In genomic region chr17:39632153-39632941, GRCh38 we compare ENCODE assay signal across 12 cellular contexts. TPM values are rescaled to one million over a fixed set of nuclear protein-coding genes. Genes with fewer than 3 reads are reported as not detected.
DNase-seq lines count a peak whose midpoint lies in the region; ATAC-seq and TF ChIP-seq lines count a peak whose summit lies in the region.
"Had no signal": no experiment of that assay in that cellular context is flagged by ENCODE, and none has a peak within 500 bp of the region (broad histone marks: within the 10 kb centered on the region; RNA-seq: fewer than 3 reads in every experiment).

No MANE protein-coding gene starts in this region.

- no peak for DNase-seq in activated CD4-positive, alpha-beta T cell treated with anti-CD3 and anti-CD28 coated beads for 36 hours
- no peak for DNase-seq in activated CD4-positive, alpha-beta T cell treated with anti-CD3 and anti-CD28 coated beads, Interleukin-2, amount 50 U/mL, for 48 hours
- DNase-seq in SK-MEL-5 (ENCODE audit: low read depth, low spot score): peak; percentile 71
- peak; percentile 84 for DNase-seq in medulla oblongata (ENCODE audit: extremely low spot score)
- peak in 1 of 2 donors; percentile 65 for DNase-seq in upper lobe of left lung
- DNase-seq in OCI-M2 (lab: John Stamatoyannopoulos, UW; ENCODE audit: unreplicated experiment): no peak
- DNase-seq: amniotic stem cell, Kasumi-1, naive B cell had no signal

- H3K9me3 Mint-ChIP-seq in activated CD4-positive, alpha-beta T cell treated with anti-CD3 and anti-CD28 coated beads for 36 hours (ENCODE audit: low read depth): no peaks in the 10 kb centered on the region
- no peaks in the 10 kb centered on the region for H3K9me3 Mint-ChIP-seq in activated T-helper 17 cell treated with anti-CD3 and anti-CD28 coated beads, Interleukin-2, amount 50 U/mL, for 72 hours
- H3K9me3 Mint-ChIP-seq: naive B cell had no signal

- no peaks in the 10 kb centered on the region for H3K36me3 Mint-ChIP-seq in activated CD4-positive, alpha-beta T cell treated with anti-CD3 and anti-CD28 coated beads for 36 hours (ENCODE audit: low read depth)
- H3K36me3 Mint-ChIP-seq in activated T-helper 17 cell treated with anti-CD3 and anti-CD28 coated beads, Interleukin-2, amount 50 U/mL, for 72 hours (ENCODE audit: low read depth): no peaks in the 10 kb centered on the region
- H3K36me3 Mint-ChIP-seq: naive B cell had no signal

- no peak for TF ChIP-seq EP300 in upper lobe of left lung (IDR thresholded peaks at IDR 0.05)

- TF ChIP-seq CTCF in upper lobe of left lung (IDR thresholded peaks at IDR 0.05): no peak

- peaks cover 17% of the 10 kb centered on the region for H3K27me3 Mint-ChIP-seq in activated CD4-positive, alpha-beta T cell treated with anti-CD3 and anti-CD28 coated beads for 36 hours
- peaks cover 15% of the 10 kb centered on the region for H3K27me3 Mint-ChIP-seq in activated T-helper 17 cell treated with anti-CD3 and anti-CD28 coated beads, Interleukin-2, amount 50 U/mL, for 72 hours

- no peaks in the 10 kb centered on the region for H3K36me3 ChIP-seq in upper lobe of left lung

- no peaks in the 10 kb centered on the region for H3K9me3 ChIP-seq in upper lobe of left lung

- no peak overlapping the region for H3K4me3 Mint-ChIP-seq in activated CD4-positive, alpha-beta T cell treated with anti-CD3 and anti-CD28 coated beads for 36 hours
- no peak overlapping the region for H3K4me3 Mint-ChIP-seq in activated T-helper 17 cell treated with anti-CD3 and anti-CD28 coated beads, Interleukin-2, amount 50 U/mL, for 72 hours

- peaks cover 13 to 49% (median 34%) of the 10 kb centered on the region in 4 donors for H3K4me1 ChIP-seq in upper lobe of left lung

- H3K27ac Mint-ChIP-seq in activated CD4-positive, alpha-beta T cell treated with anti-CD3 and anti-CD28 coated beads for 36 hours: peak overlapping the region; percentile 26
- H3K27ac Mint-ChIP-seq in activated T-helper 17 cell treated with anti-CD3 and anti-CD28 coated beads, Interleukin-2, amount 50 U/mL, for 72 hours: no peak overlapping the region

- in situ Hi-C loops in SK-MEL-5 (cut with HindIII; ENCODE audit: low pct_unique_long_range_greater_than_20kb, low sequenced_read_pairs): no loop called here

- H3K27ac ChIP-seq in upper lobe of left lung: peak overlapping the region; percentile 33 to 77 (median 49)

- H3K4me1 Mint-ChIP-seq in activated CD4-positive, alpha-beta T cell treated with anti-CD3 and anti-CD28 coated beads for 36 hours: peaks cover 20% of the 10 kb centered on the region
- H3K4me1 Mint-ChIP-seq in activated T-helper 17 cell treated with anti-CD3 and anti-CD28 coated beads, Interleukin-2, amount 50 U/mL, for 72 hours: no peaks in the 10 kb centered on the region

- whole genome bisulfite sequencing in upper lobe of left lung, 2 donors: 38 to 52% methylated on average over 8 to 13 of the region's 13 CpGs

- intact Hi-C loops in activated CD4-positive, alpha-beta T cell treated with anti-CD3 and anti-CD28 coated beads for 36 hours (cut with DNase I, micrococcal nuclease): loop anchor here in 1 of 2 experiments (10.0 kb wide), 1 partner anchor 398 kb away; no protein-coding TSS in a partner anchor

- peak in 1 of 4 donors; percentile 15 for TF ChIP-seq POLR2A in upper lobe of left lung (IDR thresholded peaks at IDR 0.05)

- H3K4me3 ChIP-seq in upper lobe of left lung: peak overlapping the region in 2 of 4 donors; percentile 15 to 16

- no peak for ATAC-seq in activated CD4-positive, alpha-beta T cell treated with anti-CD3 and anti-CD28 coated beads for 36 hours
- ATAC-seq in upper lobe of left lung (ENCODE audit: low FRiP score in 2 of 2) (no peak), HG02642 (IDR thresholded peaks at IDR 0.05; ENCODE audit: poor library complexity, unreplicated experiment) (no peak)
- no peak for ATAC-seq in activated T-helper 17 cell treated with anti-CD3 and anti-CD28 coated beads, Interleukin-2, amount 50 U/mL, for 72 hours (replicated peaks)

- H3K27me3 ChIP-seq in upper lobe of left lung: peaks cover 4 to 6% (median 5%) of the 10 kb centered on the region in 4 donors

- POLR2A ChIA-PET in activated CD4-positive, alpha-beta T cell treated with anti-CD3 and anti-CD28 coated beads for 36 hours (lab: Charles Lee): no interaction called here

- CTCF ChIA-PET in activated CD4-positive, alpha-beta T cell treated with anti-CD3 and anti-CD28 coated beads for 36 hours (lab: Charles Lee): interaction anchor here (0.5 to 11.1 kb wide), 8 partner anchors 11 to 421 kb away, joined by 3 to 181 read pairs (median 4); partner anchors contain the start of gene PNMT

RNA-seq across cellular contexts. Expression of gene STARD3, which starts 4.6 kb away (rescaled TPM):
- total RNA-seq in activated CD4-positive, alpha-beta T cell treated with anti-CD3 and anti-CD28 coated beads for 36 hours: 10 to 100 TPM; 46.8 to 77.9 TPM
- 21.2 and 32.9 TPM in 2 replicates for total RNA-seq in SK-MEL-5 (2014; rRNA removed; shearing (Covaris generic))
- polyA plus RNA-seq in SK-MEL-5 (2015; cell fraction: cytosol; rRNA removed): 127 and 138 TPM in 2 replicates
- polyA plus RNA-seq in SK-MEL-5 (2015; cell fraction: nucleus; rRNA removed): 182 and 250 TPM in 2 replicates
- 100 to 1,000 TPM in 2 of 6 donors, 10 to 100 TPM in 4; 27.5 to 315 (median 84.1) TPM for total RNA-seq in upper lobe of left lung
- total RNA-seq in activated T-helper 17 cell treated with anti-CD3 and anti-CD28 coated beads, Interleukin-2, amount 50 U/mL, for 72 hours: 10 to 100 TPM; 59.8 to 76.0 TPM

RNA-seq across cellular contexts. Expression of gene PPP1R1B, which starts 5.6 kb away (rescaled TPM):
- under 1 TPM in 1 of 2 experiments, not detected in 1; 0.18 TPM for total RNA-seq in activated CD4-positive, alpha-beta T cell treated with anti-CD3 and anti-CD28 coated beads for 36 hours
- total RNA-seq in SK-MEL-5 (2014; rRNA removed; shearing (Covaris generic)): 0.08 TPM in 1 of 2 replicates, not detected in the other
- polyA plus RNA-seq in SK-MEL-5 (2015; cell fraction: cytosol; rRNA removed): not detected in 2 replicates
- not detected in 2 replicates for polyA plus RNA-seq in SK-MEL-5 (2015; cell fraction: nucleus; rRNA removed)
- total RNA-seq in upper lobe of left lung: 10 to 100 TPM; 10.9 to 22.4 (median 13.8) TPM
- total RNA-seq in activated T-helper 17 cell treated with anti-CD3 and anti-CD28 coated beads, Interleukin-2, amount 50 U/mL, for 72 hours: not detected
- total RNA-seq: endothelial cell of umbilical vein had no signal
- polyA plus RNA-seq: endothelial cell of umbilical vein had no signal

RNA-seq across cellular contexts. Expression of gene NEUROD2, which starts 24.6 kb away (rescaled TPM):
- total RNA-seq in activated CD4-positive, alpha-beta T cell treated with anti-CD3 and anti-CD28 coated beads for 36 hours: not detected
- total RNA-seq in SK-MEL-5 (2014; rRNA removed; shearing (Covaris generic)): not detected in 2 replicates
- polyA plus RNA-seq in SK-MEL-5 (2015; cell fraction: cytosol; rRNA removed): not detected in 2 replicates
- polyA plus RNA-seq in SK-MEL-5 (2015; cell fraction: nucleus; rRNA removed): not detected in 2 replicates
- not detected for total RNA-seq in upper lobe of left lung
- total RNA-seq in activated T-helper 17 cell treated with anti-CD3 and anti-CD28 coated beads, Interleukin-2, amount 50 U/mL, for 72 hours: not detected
- total RNA-seq: endothelial cell of umbilical vein had no signal
- polyA plus RNA-seq: endothelial cell of umbilical vein had no signal

RNA-seq across cellular contexts. Expression of gene TCAP, which starts 32.8 kb away (rescaled TPM):
- total RNA-seq in activated CD4-positive, alpha-beta T cell treated with anti-CD3 and anti-CD28 coated beads for 36 hours: under 1 TPM; 0.82 to 0.95 TPM
- 0.05 and 0.53 TPM in 2 replicates for total RNA-seq in SK-MEL-5 (2014; rRNA removed; shearing (Covaris generic))
- polyA plus RNA-seq in SK-MEL-5 (2015; cell fraction: cytosol; rRNA removed): 0.29 and 0.92 TPM in 2 replicates
- polyA plus RNA-seq in SK-MEL-5 (2015; cell fraction: nucleus; rRNA removed): 3.2 and 3.5 TPM in 2 replicates
- total RNA-seq in upper lobe of left lung: 1 to 10 TPM in 5 of 6 donors, under 1 TPM in 1; 0.39 to 4.2 (median 2.5) TPM
- 1 to 10 TPM; 2.0 to 2.5 TPM for total RNA-seq in activated T-helper 17 cell treated with anti-CD3 and anti-CD28 coated beads, Interleukin-2, amount 50 U/mL, for 72 hours

RNA-seq across cellular contexts. Expression of gene PNMT, which starts 35.9 kb away (rescaled TPM):
- total RNA-seq in activated CD4-positive, alpha-beta T cell treated with anti-CD3 and anti-CD28 coated beads for 36 hours: not detected
- not detected in 2 replicates for total RNA-seq in SK-MEL-5 (2014; rRNA removed; shearing (Covaris generic))
- not detected in 2 replicates for polyA plus RNA-seq in SK-MEL-5 (2015; cell fraction: cytosol; rRNA removed)
- polyA plus RNA-seq in SK-MEL-5 (2015; cell fraction: nucleus; rRNA removed): not detected in 2 replicates
- 10 to 100 TPM in 3 of 6 donors, 1 to 10 TPM in 3; 3.1 to 21.3 (median 7.0) TPM for total RNA-seq in upper lobe of left lung
- not detected for total RNA-seq in activated T-helper 17 cell treated with anti-CD3 and anti-CD28 coated beads, Interleukin-2, amount 50 U/mL, for 72 hours
- total RNA-seq: endothelial cell of umbilical vein had no signal

Comparison
In these comparisons a context has a peak if more than half of its experiments do, and no peak if none do; other contexts are left out.
1. DNase-seq: peak in SK-MEL-5 (single experiment) and medulla oblongata (single experiment); none in activated CD4-positive, alpha-beta T cell treated with anti-CD3 and anti-CD28 coated beads for 36 hours (single experiment), activated CD4-positive, alpha-beta T cell treated with anti-CD3 and anti-CD28 coated beads, Interleukin-2, amount 50 U/mL, for 48 hours (0 of 2) and OCI-M2 (single experiment).
2. RNA of gene PPP1R1B, which starts 5.6 kb away (total RNA-seq): 10.9 to 22.4 TPM in upper lobe of left lung; 0.18 TPM in activated CD4-positive, alpha-beta T cell treated with anti-CD3 and anti-CD28 coated beads for 36 hours, not detected in activated T-helper 17 cell treated with anti-CD3 and anti-CD28 coated beads, Interleukin-2, amount 50 U/mL, for 72 hours and 0.08 TPM in SK-MEL-5; every median in the first group is over 10 times any median in the second.